8 cellular contexts compared by ENCODE assay signal in the genomic region with DNA sequence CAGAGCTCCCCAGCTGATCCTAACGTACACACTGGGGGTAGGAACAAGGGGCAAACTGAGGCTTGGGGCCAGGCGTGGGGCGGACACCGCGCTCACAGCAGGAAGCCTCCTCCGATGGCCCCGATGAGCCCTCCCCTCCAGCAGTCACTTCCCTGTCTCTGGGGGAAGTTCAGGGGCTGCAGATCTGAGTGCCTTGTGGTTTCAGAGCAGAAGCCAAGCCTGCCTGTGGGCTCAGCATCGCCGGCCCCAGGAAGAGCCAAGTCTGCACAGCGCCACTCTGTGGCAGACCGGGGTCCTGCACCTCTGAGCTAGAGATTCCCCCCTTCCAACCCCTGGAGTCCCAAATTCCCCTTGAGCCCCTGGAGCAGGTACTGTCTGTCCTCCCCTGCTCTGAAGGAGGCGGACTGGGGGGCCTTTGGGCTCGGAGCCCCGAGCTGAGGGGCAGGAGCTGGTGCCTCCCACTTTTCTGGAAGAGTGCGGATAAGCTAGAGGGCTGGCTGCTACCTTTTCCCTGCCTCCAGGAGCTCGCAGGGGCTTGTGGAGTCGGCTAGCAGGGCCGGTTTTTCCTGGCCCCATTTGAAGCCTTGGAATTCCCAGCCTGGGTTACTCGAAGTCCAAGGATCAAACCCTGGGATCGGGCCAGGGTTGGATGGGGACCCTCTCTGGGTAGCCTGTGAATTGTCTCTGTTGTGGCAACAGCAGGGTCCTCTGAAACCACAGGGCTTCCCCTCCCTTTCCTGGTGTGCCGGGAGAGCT. TPM values are rescaled to one million over a fixed set of nuclear protein-coding genes. Genes with fewer than 3 reads are reported as not detected.
DNase-seq lines count a peak whose midpoint lies in the region; ATAC-seq, FAIRE-seq and TF ChIP-seq lines count a peak whose summit lies in the region.

No MANE protein-coding gene starts in this region.

- peak overlapping the region; percentile 82 for H3K4me2 ChIP-seq in Loucy (ENCODE audit: low read depth, low read length, poor library complexity, severe bottlenecking)

- H3K4me3 ChIP-seq in Loucy (ENCODE audit: low read length, poor library complexity, severe bottlenecking) (peak overlapping the region; percentile 76), body of pancreas (no peak overlapping the region), iPS-20b (ENCODE audit: low read length) (peak overlapping the region; percentile 77), small intestine (ENCODE audit: low read depth in 1 of 2, low read length in 2 of 2) (peak overlapping the region in 1 of 2 donors; percentile 4)

- peaks cover 92% of the 10 kb centered on the region for H3K79me2 ChIP-seq in Loucy (ENCODE audit: insufficient read depth, low read length)

- no peak for TF ChIP-seq POLR2A in body of pancreas (IDR thresholded peaks at IDR 0.05)

- no peaks in the 10 kb centered on the region for H3K9me3 ChIP-seq in Loucy (ENCODE audit: insufficient read depth, low read depth, low read length)
- no peaks in the 10 kb centered on the region for H3K9me3 ChIP-seq in body of pancreas
- no peaks in the 10 kb centered on the region for H3K9me3 ChIP-seq in iPS-20b (ENCODE audit: insufficient read depth, low read depth, low read length)
- H3K9me3 ChIP-seq in small intestine (ENCODE audit: control insufficient read depth, low read depth) = no peaks in the 10 kb centered on the region

- H3K27ac ChIP-seq in body of pancreas (peak overlapping the region; percentile 99 to 100 (median 99)), iPS-20b (ENCODE audit: low read length) (no peak overlapping the region), small intestine (ENCODE audit: low read depth in 1 of 2, low read length in 1 of 2) (peak overlapping the region; percentile 84 to 85)

- H3K9ac ChIP-seq in Loucy (ENCODE audit: low read depth, low read length, poor library complexity, severe bottlenecking) = peak overlapping the region; percentile 96
- H3K9ac ChIP-seq in iPS-20b (ENCODE audit: low read depth, low read length) = peak overlapping the region; percentile 81; the same call in 1 of the 2 replicates

- intact Hi-C loops in body of pancreas (cut with DNase I) = no loop called here

- H3K9me2 ChIP-seq in Loucy (replicated peaks; ENCODE audit: low read depth, low read length) = no peaks in the 10 kb centered on the region

- H3K36me3 ChIP-seq in Loucy (ENCODE audit: insufficient read depth, low read length) = peaks cover 37% of the 10 kb centered on the region; the same call in 1 of the 2 replicates
- no peaks in the 10 kb centered on the region for H3K36me3 ChIP-seq in body of pancreas (replicated peaks in 1 of 2; ENCODE audit: insufficient read depth in 1 of 2, low read depth in 2 of 2)
- peaks cover 28% of the 10 kb centered on the region for H3K36me3 ChIP-seq in iPS-20b (ENCODE audit: insufficient read depth, low read depth, low read length)
- H3K36me3 ChIP-seq in small intestine (ENCODE audit: control insufficient read depth in 2 of 2, insufficient read depth in 2 of 2, low read length in 2 of 2) = no peaks in the 10 kb centered on the region

- DNase-seq in COLO829 (ENCODE audit: low spot score) = peak; percentile 70
- DNase-seq in UCSD-AML1 (lab: John Stamatoyannopoulos, UW; ENCODE audit: unreplicated experiment) = peak; percentile 90
- peak; percentile 75 to 84 (median 80) for DNase-seq in body of pancreas
- peak; percentile 66 for DNase-seq in small intestine

- H3K4me1 ChIP-seq in Loucy (ENCODE audit: insufficient read depth, low read length, poor library complexity, severe bottlenecking) (peaks cover 51% of the 10 kb centered on the region), body of pancreas (peaks cover 79% of the 10 kb centered on the region), iPS-20b (ENCODE audit: insufficient read depth, low read length) (peaks cover 12% of the 10 kb centered on the region), small intestine (ENCODE audit: control insufficient read depth in 2 of 2, insufficient read depth in 1 of 2, low read depth in 1 of 2, low read length in 1 of 2) (peaks cover 8 to 11% of the 10 kb centered on the region in 2 donors)

- ATAC-seq in GM21423 (IDR thresholded peaks at IDR 0.05; ENCODE audit: unreplicated experiment) (peak; percentile 32), body of pancreas (no peak), HG02588 (IDR thresholded peaks at IDR 0.05; ENCODE audit: unreplicated experiment) (no peak)

- H2AFZ ChIP-seq in Loucy (ENCODE audit: low read length) = no peak overlapping the region

- WGBS in body of pancreas, 2 donors = 17 to 37% methylated on average over 2 to 19 of the region's 21 CpGs
- 28 to 41% (median 30%) methylated on average over 21 of the region's 21 CpGs for WGBS in small intestine, 3 donors

- no peaks in the 10 kb centered on the region for H3K27me3 ChIP-seq in Loucy (ENCODE audit: insufficient read depth, low read length, poor library complexity, severe bottlenecking)
- no peaks in the 10 kb centered on the region for H3K27me3 ChIP-seq in body of pancreas
- H3K27me3 ChIP-seq in iPS-20b (ENCODE audit: insufficient read depth, low read length) = peaks cover 11% of the 10 kb centered on the region; the same call in 1 of the 2 replicates
- no peaks in the 10 kb centered on the region for H3K27me3 ChIP-seq in small intestine (ENCODE audit: control insufficient read depth in 2 of 2, insufficient read depth in 2 of 2, low read length in 2 of 2)

- no peak for FAIRE-seq in small intestine (lab: Jason Lieb, UNC)

- peaks cover 6% of the 10 kb centered on the region for H3F3A ChIP-seq in Loucy (ENCODE audit: low read depth)

- TF ChIP-seq CTCF in Loucy (conservative IDR thresholded peaks at IDR 0.05; ENCODE audit: low read length) (peak; percentile 91), body of pancreas (IDR thresholded peaks at IDR 0.05) (peak; percentile 72 to 90 (median 79))

- peaks cover 82% of the 10 kb centered on the region for H4K20me1 ChIP-seq in Loucy (ENCODE audit: insufficient read depth, low read length, poor library complexity, severe bottlenecking)

RNA-seq across cellular contexts. Expression of gene GSE1, which starts 2.9 kb away (rescaled TPM):
- 100 to 1,000 TPM in 1 of 2 donors, 10 to 100 TPM in 1; 76.5 to 221 TPM for total RNA-seq in body of pancreas
- polyA plus RNA-seq in small intestine = 10 to 100 TPM in 1 of 3 donors, 1 to 10 TPM in 2; 9.2 to 25.6 (median 9.8) TPM

Comparison
In these comparisons a context has a peak if more than half of its experiments do, and no peak if none do; other contexts are left out.
1. H3K4me3 ChIP-seq: peak in Loucy (single experiment) and iPS-20b (single experiment); none in body of pancreas (0 of 2).
2. Peak in every context shown above with its lines, with median percentiles within 50 percentile points of each other: DNase-seq.